ENCODE assay signal across 20 cellular contexts in the genomic region with DNA sequence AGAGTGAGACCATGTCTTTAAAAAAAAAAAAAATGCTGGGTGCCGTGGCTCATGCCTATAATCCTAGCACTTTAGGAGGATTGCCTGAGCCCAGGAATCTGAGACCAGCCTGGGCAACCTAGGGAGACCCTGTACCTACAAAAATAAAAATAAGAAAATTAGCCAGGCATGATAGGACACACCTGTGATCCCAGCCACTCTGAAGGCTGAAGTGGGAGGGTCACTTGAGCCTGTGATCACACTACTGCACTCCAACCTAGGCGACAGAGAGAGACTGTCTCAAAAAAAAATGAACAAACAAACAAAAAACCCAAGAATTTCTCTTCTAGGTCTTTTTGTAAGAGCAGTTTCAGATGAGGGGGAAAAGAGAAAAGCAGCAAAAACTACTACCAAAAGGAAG.
"Had no signal": no experiment of that assay in that cellular context is flagged by ENCODE, and none has a peak within 500 bp of the region (broad histone marks: within the 10 kb centered on the region; RNA-seq: fewer than 3 reads in every experiment).

No MANE protein-coding gene starts in this region.

- H3K27me3 Mint-ChIP-seq: brain, type B pancreatic cell had no signal

- H3K4me1 ChIP-seq: esophagus muscularis mucosa, heart right ventricle, neural progenitor cell, prostate gland, right atrium auricular region had no signal

- H3K9me3 Mint-ChIP-seq: activated T-cell treated with anti-CD3 and anti-CD28 coated beads, Interleukin-2, amount 50 U/mL, for 4 hours; brain; immature natural killer cell; neural progenitor cell; type B pancreatic cell had no signal

- DNase-seq: activated CD4-positive, alpha-beta T cell treated with anti-CD3 and anti-CD28 coated beads, Interleukin-2, amount 50 U/mL, for 1 hour; activated T-cell treated with anti-CD3 and anti-CD28 coated beads, Interleukin-2, amount 50 U/mL, for 4 hours; anterior cingulate cortex; caudate nucleus; heart right ventricle; kidney glomerular epithelial cell; left ventricle myocardium superior; Right ventricle myocardium superior; stimulated activated CD4-positive, alpha-beta T cell treated with anti-CD3 and anti-CD28 coated beads, Interleukin-12 subunit alpha, Interleukin-12 subunit beta, amount 100 ng/mL, for 4 hours; stimulated activated CD4-positive, alpha-beta T cell treated with anti-CD3 and anti-CD28 coated beads, Interleukin-1b, Interleukin-23, amount 100 ng/mL, for 48 hours; stimulated activated CD8-positive, alpha-beta memory T cell treated with anti-CD3 and anti-CD28 coated beads, Interleukin-4, amount 100 ng/mL, for 48 hours; stimulated activated naive CD4-positive, alpha-beta T cell treated with Interleukin-2 at 50 U/mL for 16 hours; SW 1271 had no signal

- H3K27ac Mint-ChIP-seq: neural progenitor cell, type B pancreatic cell had no signal

- H3K4me1 Mint-ChIP-seq: brain, neural progenitor cell had no signal

- H3K9ac ChIP-seq: neural progenitor cell had no signal

- H3K4me3 Mint-ChIP-seq: activated T-cell treated with anti-CD3 and anti-CD28 coated beads, Interleukin-2, amount 50 U/mL, for 4 hours; brain; immature natural killer cell; neural progenitor cell; type B pancreatic cell had no signal

- H3K27me3 ChIP-seq: esophagus muscularis mucosa, heart right ventricle, neural progenitor cell, right atrium auricular region had no signal

- H3K27ac ChIP-seq: heart right ventricle, neural progenitor cell, prostate gland, right atrium auricular region had no signal

- H3K9me3 ChIP-seq: esophagus muscularis mucosa, heart right ventricle, prostate gland, right atrium auricular region had no signal

- ATAC-seq: activated T-cell treated with anti-CD3 and anti-CD28 coated beads, Interleukin-2, amount 50 U/mL, for 4 hours; heart right ventricle; left ventricle myocardium superior had no signal

- H3K4me3 ChIP-seq: esophagus muscularis mucosa, heart right ventricle, neural progenitor cell, prostate gland, right atrium auricular region had no signal
